13 cellular contexts compared by ENCODE assay signal in genomic region chr9:61226438-61226837, GRCh38. TPM values are rescaled to one million over a fixed set of nuclear protein-coding genes. Genes with fewer than 3 reads are reported as not detected.
"Had no signal": no experiment of that assay in that cellular context is flagged by ENCODE, and none has a peak within 500 bp of the region (broad histone marks: within the 10 kb centered on the region; RNA-seq: fewer than 3 reads in every experiment).

No MANE protein-coding gene starts in this region.

RNA-seq across cellular contexts. Expression of gene SPATA31A7, which starts 36.6 kb away (rescaled TPM):
- total RNA-seq: activated CD4-positive, alpha-beta T cell treated with anti-CD3 and anti-CD28 coated beads, Interleukin-2, amount 10 ng/mL, durations not matched to agents 24 days and 14 days; activated CD8-positive, alpha-beta memory T cell treated with anti-CD3 and anti-CD28 coated beads for 36 hours; activated CD8-positive, alpha-beta T cell treated with anti-CD3 and anti-CD28 coated beads for 36 hours; activated naive CD8-positive, alpha-beta T cell treated with anti-CD3 and anti-CD28 coated beads for 36 hours; activated T-cell treated with anti-CD3 and anti-CD28 coated beads, Interleukin-2, amount 50 U/mL, for 72 hours; activated T-helper 17 cell treated with anti-CD3 and anti-CD28 coated beads, Interleukin-2, amount 50 U/mL, for 72 hours; aorta; cardiac muscle cell; chondrocyte; LHCN-M2; RPMI7951; SJCRH30 had no signal
- polyA plus RNA-seq: aorta, cardiac muscle cell, SK-N-SH had no signal
